In the genomic region with DNA sequence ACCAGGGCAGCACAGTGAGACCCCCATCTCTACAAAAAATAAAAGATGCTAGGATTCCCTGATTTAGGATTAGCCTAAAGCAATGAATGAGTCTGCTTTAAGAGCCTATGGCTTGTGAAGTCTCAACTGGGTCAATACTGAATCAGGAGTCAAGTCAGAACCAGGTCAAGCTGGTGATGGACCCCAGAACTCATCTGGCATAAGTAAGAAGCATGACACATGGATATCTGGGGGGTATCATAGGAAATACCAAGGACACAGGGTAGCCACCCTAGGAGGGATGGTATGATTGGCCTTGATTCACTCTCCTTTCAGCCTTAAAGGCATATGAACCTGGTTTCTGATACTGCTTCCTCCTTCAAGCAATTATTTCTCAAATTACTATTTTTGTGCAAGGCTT, we compare ENCODE assay signal across 16 cellular contexts.
DNase-seq lines count a peak whose midpoint lies in the region; ATAC-seq and TF ChIP-seq lines count a peak whose summit lies in the region.
"Had no signal": no experiment of that assay in that cellular context is flagged by ENCODE, and none has a peak within 500 bp of the region (broad histone marks: within the 10 kb centered on the region; RNA-seq: fewer than 3 reads in every experiment).

No MANE protein-coding gene starts in this region.

- H2AFZ ChIP-seq in PC-3 (ENCODE audit: low read length): no peak overlapping the region

- peak overlapping the region; percentile 34 for H3K27ac Mint-ChIP-seq in activated naive CD8-positive, alpha-beta T cell
- no peak overlapping the region for H3K27ac Mint-ChIP-seq in activated naive CD8-positive, alpha-beta T cell treated with anti-CD3 and anti-CD28 coated beads for 36 hours
- H3K27ac Mint-ChIP-seq in activated T-helper 2 cell treated with anti-CD3 and anti-CD28 coated beads, Interferon-gamma antibody, Interleukin-2, Interleukin-4, amounts not matched to agents 10 μg/mL and 5 μg/mL and 100 μg/mL, durations not matched to agents 14 hours and 24 hours and 36 hours: peak overlapping the region; percentile 76
- H3K27ac Mint-ChIP-seq in stimulated activated effector memory CD8-positive, alpha-beta T cell treated with anti-CD3 and anti-CD28 coated beads, Interleukin-12 subunit alpha, Interleukin-12 subunit beta, amount 100 ng/mL, for 72 hours: peak overlapping the region; percentile 66
- H3K27ac Mint-ChIP-seq: CD8-positive, alpha-beta T cell had no signal

- no peak overlapping the region for H3K4me3 ChIP-seq in PC-3 (ENCODE audit: low read length)

- H3K4me2 ChIP-seq in PC-3 (ENCODE audit: low read length): no peak overlapping the region

- 0 out of 2 replicates have a peak overlapping the region, but pooled peaks have one; percentile 0 for H3K27ac ChIP-seq in PC-3 (ENCODE audit: low read length)

- CTCF ChIA-PET in PC-3 (lab: Charles Lee): interaction anchor here (0.6 kb wide), 1 partner anchor 99 kb away, joined by 3 read pairs; no protein-coding TSS in a partner anchor

- peaks cover 14% of the 10 kb centered on the region for H3K4me1 ChIP-seq in PC-3 (ENCODE audit: insufficient read depth, low read length)

- no peaks in the 10 kb centered on the region for H3K27me3 ChIP-seq in PC-3 (ENCODE audit: low read length)

- H3F3A ChIP-seq in PC-3 (ENCODE audit: low read length, unreplicated experiment): no peaks in the 10 kb centered on the region

- peaks cover 7% of the 10 kb centered on the region; the same call in 1 of the 2 replicates for H3K36me3 ChIP-seq in PC-3 (ENCODE audit: low read depth, low read length)

- no peak for DNase-seq in activated naive CD8-positive, alpha-beta T cell treated with anti-CD3 and anti-CD28 coated beads for 36 hours
- no peak for DNase-seq in PC-3
- no peak for DNase-seq in activated T-helper 2 cell treated with anti-CD3 and anti-CD28 coated beads, Interferon-gamma antibody, Interleukin-2, Interleukin-4, amounts not matched to agents 10 μg/mL and 5 μg/mL and 100 μg/mL, durations not matched to agents 14 hours and 24 hours and 36 hours (ENCODE audit: low spot score)
- DNase-seq in stimulated activated effector memory CD8-positive, alpha-beta T cell treated with anti-CD3 and anti-CD28 coated beads, Interleukin-12 subunit alpha, Interleukin-12 subunit beta, amount 100 ng/mL, for 72 hours (ENCODE audit: low spot score in 2 of 2): peak in 1 of 2 donors; percentile 39
- no peak for DNase-seq in amygdala (lab: John Stamatoyannopoulos, UW)
- no peak for DNase-seq in GM10266 (ENCODE audit: extremely low spot score)
- DNase-seq: CD8-positive, alpha-beta T cell; DMS79 treated with DMSO at 0.1 percent for 48 hours; GF-D8; KBM-7; NCI-H1048; NCI-H146; NCI-H2081 treated with DMSO at 0.1 percent for 48 hours; NCI-H526 had no signal

- no peak overlapping the region for H3K4me3 Mint-ChIP-seq in activated naive CD8-positive, alpha-beta T cell
- no peak overlapping the region for H3K4me3 Mint-ChIP-seq in activated naive CD8-positive, alpha-beta T cell treated with anti-CD3 and anti-CD28 coated beads for 36 hours
- H3K4me3 Mint-ChIP-seq in activated T-helper 2 cell treated with anti-CD3 and anti-CD28 coated beads, Interferon-gamma antibody, Interleukin-2, Interleukin-4, amounts not matched to agents 10 μg/mL and 5 μg/mL and 100 μg/mL, durations not matched to agents 14 hours and 24 hours and 36 hours (ENCODE audit: low read depth): no peak overlapping the region
- peak overlapping the region; percentile 31 for H3K4me3 Mint-ChIP-seq in stimulated activated effector memory CD8-positive, alpha-beta T cell treated with anti-CD3 and anti-CD28 coated beads, Interleukin-12 subunit alpha, Interleukin-12 subunit beta, amount 100 ng/mL, for 72 hours
- H3K4me3 Mint-ChIP-seq: CD8-positive, alpha-beta T cell had no signal

- intact Hi-C loops in PC-3 (cut with micrococcal nuclease): no loop called here
- intact Hi-C loops in activated T-helper 2 cell treated with anti-CD3 and anti-CD28 coated beads, Interferon-gamma antibody, Interleukin-2, Interleukin-4, amounts not matched to agents 10 μg/mL and 5 μg/mL and 100 μg/mL, durations not matched to agents 14 hours and 24 hours and 36 hours (cut with micrococcal nuclease): no loop called here

- no peak for TF ChIP-seq CTCF in PC-3 (conservative IDR thresholded peaks at IDR 0.05; ENCODE audit: low read depth, low read length)
- no peak for TF ChIP-seq CTCF in GM10266 (IDR thresholded peaks at IDR 0.05; ENCODE audit: control insufficient read depth, insufficient read depth, low read depth, missing control alignments)

- no TSS peak for BruUV-seq in PC-3 (replicated peaks; lab: Mats Ljungman, UMichigan)

- no peaks in the 10 kb centered on the region for H3K9me2 ChIP-seq in PC-3 (replicated peaks; ENCODE audit: low read length)

- no peaks in the 10 kb centered on the region for H4K20me1 ChIP-seq in PC-3 (ENCODE audit: low read length)

- H3K79me2 ChIP-seq in PC-3 (ENCODE audit: low read length): no peaks in the 10 kb centered on the region

- H3K9me3 Mint-ChIP-seq in activated naive CD8-positive, alpha-beta T cell (ENCODE audit: low read depth): no peaks in the 10 kb centered on the region
- H3K9me3 Mint-ChIP-seq in activated naive CD8-positive, alpha-beta T cell treated with anti-CD3 and anti-CD28 coated beads for 36 hours: peaks cover 2% of the 10 kb centered on the region
- H3K9me3 Mint-ChIP-seq in activated T-helper 2 cell treated with anti-CD3 and anti-CD28 coated beads, Interferon-gamma antibody, Interleukin-2, Interleukin-4, amounts not matched to agents 10 μg/mL and 5 μg/mL and 100 μg/mL, durations not matched to agents 14 hours and 24 hours and 36 hours: peaks cover 10% of the 10 kb centered on the region
- no peaks in the 10 kb centered on the region for H3K9me3 Mint-ChIP-seq in stimulated activated effector memory CD8-positive, alpha-beta T cell treated with anti-CD3 and anti-CD28 coated beads, Interleukin-12 subunit alpha, Interleukin-12 subunit beta, amount 100 ng/mL, for 72 hours
- H3K9me3 Mint-ChIP-seq: CD8-positive, alpha-beta T cell had no signal

- peaks cover 44% of the 10 kb centered on the region for H3K4me1 Mint-ChIP-seq in activated naive CD8-positive, alpha-beta T cell (ENCODE audit: low read depth)
- H3K4me1 Mint-ChIP-seq in activated naive CD8-positive, alpha-beta T cell treated with anti-CD3 and anti-CD28 coated beads for 36 hours: peaks cover 43% of the 10 kb centered on the region
- peaks cover 70% of the 10 kb centered on the region for H3K4me1 Mint-ChIP-seq in activated T-helper 2 cell treated with anti-CD3 and anti-CD28 coated beads, Interferon-gamma antibody, Interleukin-2, Interleukin-4, amounts not matched to agents 10 μg/mL and 5 μg/mL and 100 μg/mL, durations not matched to agents 14 hours and 24 hours and 36 hours (ENCODE audit: low read depth)
- H3K4me1 Mint-ChIP-seq in stimulated activated effector memory CD8-positive, alpha-beta T cell treated with anti-CD3 and anti-CD28 coated beads, Interleukin-12 subunit alpha, Interleukin-12 subunit beta, amount 100 ng/mL, for 72 hours: peaks cover 65% of the 10 kb centered on the region

- no peak for ATAC-seq in PC-3
- ATAC-seq in stimulated activated effector memory CD8-positive, alpha-beta T cell treated with anti-CD3 and anti-CD28 coated beads, Interleukin-12 subunit alpha, Interleukin-12 subunit beta, amount 100 ng/mL, for 72 hours: no peak
- ATAC-seq: CD8-positive, alpha-beta T cell; Right ventricle myocardium inferior had no signal

- H3K9me3 ChIP-seq in PC-3 (ENCODE audit: low read length): no peaks in the 10 kb centered on the region

- no peak overlapping the region for H3K9ac ChIP-seq in PC-3 (ENCODE audit: low read length)

- POLR2A ChIA-PET in PC-3 (lab: Charles Lee; ENCODE audit: unreplicated experiment): no interaction called here

- no peaks in the 10 kb centered on the region for H3K27me3 Mint-ChIP-seq in activated naive CD8-positive, alpha-beta T cell
- H3K27me3 Mint-ChIP-seq in activated naive CD8-positive, alpha-beta T cell treated with anti-CD3 and anti-CD28 coated beads for 36 hours: no peaks in the 10 kb centered on the region
- H3K27me3 Mint-ChIP-seq in activated T-helper 2 cell treated with anti-CD3 and anti-CD28 coated beads, Interferon-gamma antibody, Interleukin-2, Interleukin-4, amounts not matched to agents 10 μg/mL and 5 μg/mL and 100 μg/mL, durations not matched to agents 14 hours and 24 hours and 36 hours (ENCODE audit: low read depth): no peaks in the 10 kb centered on the region

- peaks cover 48% of the 10 kb centered on the region for H3K36me3 Mint-ChIP-seq in activated naive CD8-positive, alpha-beta T cell
- H3K36me3 Mint-ChIP-seq in activated naive CD8-positive, alpha-beta T cell treated with anti-CD3 and anti-CD28 coated beads for 36 hours: peaks cover 56% of the 10 kb centered on the region
- H3K36me3 Mint-ChIP-seq in activated T-helper 2 cell treated with anti-CD3 and anti-CD28 coated beads, Interferon-gamma antibody, Interleukin-2, Interleukin-4, amounts not matched to agents 10 μg/mL and 5 μg/mL and 100 μg/mL, durations not matched to agents 14 hours and 24 hours and 36 hours (ENCODE audit: low read depth): peaks cover 83% of the 10 kb centered on the region
- H3K36me3 Mint-ChIP-seq in stimulated activated effector memory CD8-positive, alpha-beta T cell treated with anti-CD3 and anti-CD28 coated beads, Interleukin-12 subunit alpha, Interleukin-12 subunit beta, amount 100 ng/mL, for 72 hours: peaks cover 43% of the 10 kb centered on the region
